8 cellular contexts compared by ENCODE assay signal in the genomic region with DNA sequence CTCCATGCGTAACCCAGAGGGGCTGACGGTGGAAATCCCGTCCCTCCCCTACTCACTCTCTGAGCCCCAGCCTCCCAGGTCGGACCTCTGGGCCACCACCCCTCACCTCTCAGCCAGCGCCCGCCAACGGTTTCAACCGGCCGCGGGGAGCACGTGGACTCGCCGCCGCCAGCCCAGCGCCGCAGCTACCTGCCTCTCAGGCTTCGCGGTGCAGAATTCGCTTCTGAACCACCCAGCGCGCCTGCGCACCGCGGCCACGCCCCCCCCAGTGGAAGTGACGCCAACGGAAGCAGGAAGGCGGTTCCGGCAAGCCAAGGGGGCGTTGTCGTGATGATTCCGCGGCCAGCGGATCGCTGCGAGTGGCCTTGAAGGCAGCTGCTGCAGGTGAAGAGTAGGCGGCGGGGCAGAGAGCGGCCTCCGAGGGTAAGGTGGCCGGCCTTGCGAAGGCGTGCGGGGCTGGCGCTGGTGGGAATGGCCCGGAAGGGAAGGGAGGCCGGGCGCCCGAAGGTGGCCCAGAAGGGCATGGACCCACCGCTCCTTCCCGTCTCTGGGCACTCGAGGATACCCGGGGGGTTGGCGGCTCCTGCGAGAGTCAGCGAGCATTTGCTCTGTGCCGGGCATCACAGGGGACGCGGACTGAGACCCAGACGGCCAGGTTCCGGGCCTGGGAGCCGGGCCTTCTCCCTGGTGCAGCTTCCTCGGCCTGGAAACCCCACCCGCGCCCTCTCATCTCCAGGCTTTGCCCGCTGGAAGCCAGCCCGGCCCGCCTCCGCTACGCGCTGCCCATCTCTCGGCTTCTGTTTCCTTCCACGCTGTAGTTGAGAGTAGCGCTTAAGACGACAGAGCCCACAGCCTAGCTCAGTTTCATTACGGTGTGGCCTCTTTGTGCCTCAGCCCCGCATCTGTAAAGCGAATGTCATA. TPM values are rescaled to one million over a fixed set of nuclear protein-coding genes. Genes with fewer than 3 reads are reported as not detected.
A peak's percentile ranks its signal among the peaks of the same experiment; 100 is the strongest.
DNase-seq lines count a peak whose midpoint lies in the region; ATAC-seq and TF ChIP-seq lines count a peak whose summit lies in the region.

A gene with protein sequence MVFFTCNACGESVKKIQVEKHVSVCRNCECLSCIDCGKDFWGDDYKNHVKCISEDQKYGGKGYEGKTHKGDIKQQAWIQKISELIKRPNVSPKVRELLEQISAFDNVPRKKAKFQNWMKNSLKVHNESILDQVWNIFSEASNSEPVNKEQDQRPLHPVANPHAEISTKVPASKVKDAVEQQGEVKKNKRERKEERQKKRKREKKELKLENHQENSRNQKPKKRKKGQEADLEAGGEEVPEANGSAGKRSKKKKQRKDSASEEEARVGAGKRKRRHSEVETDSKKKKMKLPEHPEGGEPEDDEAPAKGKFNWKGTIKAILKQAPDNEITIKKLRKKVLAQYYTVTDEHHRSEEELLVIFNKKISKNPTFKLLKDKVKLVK (minus strand): TSS at position 225 of the 921 bp plus-strand sequence. CDS start 6,412 bp downstream, outside the sequence.
A gene with protein sequence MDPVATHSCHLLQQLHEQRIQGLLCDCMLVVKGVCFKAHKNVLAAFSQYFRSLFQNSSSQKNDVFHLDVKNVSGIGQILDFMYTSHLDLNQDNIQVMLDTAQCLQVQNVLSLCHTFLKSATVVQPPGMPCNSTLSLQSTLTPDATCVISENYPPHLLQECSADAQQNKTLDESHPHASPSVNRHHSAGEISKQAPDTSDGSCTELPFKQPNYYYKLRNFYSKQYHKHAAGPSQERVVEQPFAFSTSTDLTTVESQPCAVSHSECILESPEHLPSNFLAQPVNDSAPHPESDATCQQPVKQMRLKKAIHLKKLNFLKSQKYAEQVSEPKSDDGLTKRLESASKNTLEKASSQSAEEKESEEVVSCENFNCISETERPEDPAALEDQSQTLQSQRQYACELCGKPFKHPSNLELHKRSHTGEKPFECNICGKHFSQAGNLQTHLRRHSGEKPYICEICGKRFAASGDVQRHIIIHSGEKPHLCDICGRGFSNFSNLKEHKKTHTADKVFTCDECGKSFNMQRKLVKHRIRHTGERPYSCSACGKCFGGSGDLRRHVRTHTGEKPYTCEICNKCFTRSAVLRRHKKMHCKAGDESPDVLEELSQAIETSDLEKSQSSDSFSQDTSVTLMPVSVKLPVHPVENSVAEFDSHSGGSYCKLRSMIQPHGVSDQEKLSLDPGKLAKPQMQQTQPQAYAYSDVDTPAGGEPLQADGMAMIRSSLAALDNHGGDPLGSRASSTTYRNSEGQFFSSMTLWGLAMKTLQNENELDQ (plus strand): TSS at position 322 of the 921 bp plus-strand sequence. CDS start 9,695 bp downstream, outside the sequence.

- POLR2A ChIA-PET in CD4-positive, alpha-beta T cell (lab: Charles Lee), result interaction anchor here (0.6 to 1.5 kb wide), 4 partner anchors 21 to 252 kb away, joined by 3 to 16 read pairs (median 5); a partner anchor contains a TSS
- POLR2A ChIA-PET in activated CD8-positive, alpha-beta T cell treated with anti-CD3 and anti-CD28 coated beads for 36 hours (lab: Charles Lee), result interaction anchor here (1.0 to 1.6 kb wide), 3 partner anchors 9 to 42 kb away, joined by 3 to 5 read pairs (median 3); a partner anchor contains a TSS

- intact Hi-C loops in CD4-positive, alpha-beta T cell (cut with DNase I, micrococcal nuclease), result loop anchor here (1.0 to 5.0 kb wide), 4 partner anchors 42 to 251 kb away; a partner anchor contains a TSS
- intact Hi-C loops in activated CD8-positive, alpha-beta T cell treated with anti-CD3 and anti-CD28 coated beads for 36 hours (cut with micrococcal nuclease), result loop anchor here (2.0 kb wide), 1 partner anchor 45 kb away; no protein-coding TSS in a partner anchor
- intact Hi-C loops in lower lobe of right lung (cut with DNase I), result no loop called here

- peak within 1 kb of the TSS; percentile 92 for H3K27ac Mint-ChIP-seq in CD4-positive, alpha-beta T cell
- peak within 1 kb of the TSS; percentile 89 for H3K27ac Mint-ChIP-seq in activated CD8-positive, alpha-beta T cell treated with anti-CD3 and anti-CD28 coated beads for 36 hours

- H3K4me1 ChIP-seq in lower lobe of right lung, result peaks cover 23% of the 10 kb centered on the region

- CTCF ChIA-PET in CD4-positive, alpha-beta T cell (lab: Charles Lee), result interaction anchor here (0.8 to 1.5 kb wide), 2 partner anchors 13 to 30 kb away, joined by 3 to 10 read pairs; no protein-coding TSS in a partner anchor
- CTCF ChIA-PET in activated CD8-positive, alpha-beta T cell treated with anti-CD3 and anti-CD28 coated beads for 36 hours (lab: Charles Lee), result no interaction called here

- H3K4me3 ChIP-seq in lower lobe of right lung, result peak within 1 kb of the TSS; percentile 99

- peak; percentile 92 for ATAC-seq in CD4-positive, alpha-beta T cell (ENCODE audit: poor library complexity)
- ATAC-seq in GM19372 (IDR thresholded peaks at IDR 0.05; ENCODE audit: low read depth, unreplicated experiment), result peak; percentile 90
- ATAC-seq in HG03521 (IDR thresholded peaks at IDR 0.05; ENCODE audit: unreplicated experiment), result peak; percentile 82
- ATAC-seq in activated CD8-positive, alpha-beta T cell treated with anti-CD3 and anti-CD28 coated beads for 36 hours, result peak; percentile 93
- ATAC-seq in lower lobe of right lung, result peak; percentile 99 to 100

- no peaks in the 10 kb centered on the region for H3K27me3 ChIP-seq in CD4-positive, alpha-beta T cell (ENCODE audit: control insufficient read depth, insufficient read depth, low read length)
- no peaks in the 10 kb centered on the region for H3K27me3 ChIP-seq in lower lobe of right lung (ENCODE audit: low read depth)

- peak within 1 kb of the TSS; percentile 55 for H3K27ac ChIP-seq in CD4-positive, alpha-beta T cell (ENCODE audit: low read depth, low read length)
- H3K27ac ChIP-seq in lower lobe of right lung, result peak within 1 kb of the TSS; percentile 80

- peaks cover 12% of the 10 kb centered on the region for H3K36me3 ChIP-seq in lower lobe of right lung

- no peak for TF ChIP-seq CTCF in CD4-positive, alpha-beta T cell (IDR thresholded peaks at IDR 0.05)
- no peak for TF ChIP-seq CTCF in activated CD8-positive, alpha-beta T cell treated with anti-CD3 and anti-CD28 coated beads for 36 hours (IDR thresholded peaks at IDR 0.05)
- no peak for TF ChIP-seq CTCF in lower lobe of right lung (IDR thresholded peaks at IDR 0.05)

- peak within 1 kb of the TSS; percentile 98 for H3K4me3 Mint-ChIP-seq in CD4-positive, alpha-beta T cell
- peak within 1 kb of the TSS; percentile 94 for H3K4me3 Mint-ChIP-seq in activated CD8-positive, alpha-beta T cell treated with anti-CD3 and anti-CD28 coated beads for 36 hours

- no peaks in the 10 kb centered on the region for H3K9me3 Mint-ChIP-seq in CD4-positive, alpha-beta T cell
- H3K9me3 Mint-ChIP-seq in activated CD8-positive, alpha-beta T cell treated with anti-CD3 and anti-CD28 coated beads for 36 hours, result no peaks in the 10 kb centered on the region

- H3K36me3 Mint-ChIP-seq in CD4-positive, alpha-beta T cell (ENCODE audit: low read depth), result peaks cover 46% of the 10 kb centered on the region
- peaks cover 25% of the 10 kb centered on the region for H3K36me3 Mint-ChIP-seq in activated CD8-positive, alpha-beta T cell treated with anti-CD3 and anti-CD28 coated beads for 36 hours (ENCODE audit: low read depth)

- H3K27me3 Mint-ChIP-seq in CD4-positive, alpha-beta T cell, result no peaks in the 10 kb centered on the region
- no peaks in the 10 kb centered on the region for H3K27me3 Mint-ChIP-seq in activated CD8-positive, alpha-beta T cell treated with anti-CD3 and anti-CD28 coated beads for 36 hours

- peaks cover 65% of the 10 kb centered on the region for H3K4me1 Mint-ChIP-seq in CD4-positive, alpha-beta T cell (ENCODE audit: low read depth)
- H3K4me1 Mint-ChIP-seq in activated CD8-positive, alpha-beta T cell treated with anti-CD3 and anti-CD28 coated beads for 36 hours (ENCODE audit: low read depth), result peaks cover 45% of the 10 kb centered on the region

- H3K9me3 ChIP-seq in CD4-positive, alpha-beta T cell (ENCODE audit: control insufficient read depth, low read length), result no peaks in the 10 kb centered on the region
- no peaks in the 10 kb centered on the region for H3K9me3 ChIP-seq in lower lobe of right lung

- peak; percentile 94 to 98 (median 96) for DNase-seq in CD4-positive, alpha-beta T cell
- peak; percentile 89 for DNase-seq in NCI-H82 (lab: John Stamatoyannopoulos, UW)
- DNase-seq in activated CD8-positive, alpha-beta T cell treated with anti-CD3 and anti-CD28 coated beads for 36 hours, result peak; percentile 96
- DNase-seq in ecto neural progenitor cell (ENCODE audit: low spot score), result peak; percentile 98
- DNase-seq in lower lobe of right lung, result peak; percentile 94
- DNase-seq in stimulated activated CD4-positive, alpha-beta T cell treated with anti-CD3 and anti-CD28 coated beads, Interleukin-4, amount 100 ng/mL, for 48 hours (ENCODE audit: low read depth in 2 of 2), result peak; percentile 93 to 94

RNA-seq across cellular contexts. Expression of the first gene that starts in this region (rescaled TPM):
- 10 to 100 TPM; 13.8 to 13.9 TPM for total RNA-seq in CD4-positive, alpha-beta T cell
- 10 to 100 TPM; 69.4 to 78.4 TPM for total RNA-seq in activated CD8-positive, alpha-beta T cell treated with anti-CD3 and anti-CD28 coated beads for 36 hours
- 18.0 TPM for total RNA-seq in lower lobe of right lung

RNA-seq across cellular contexts. Expression of the second gene that starts in this region (rescaled TPM):
- 1 to 10 TPM; 6.6 to 8.8 TPM for total RNA-seq in CD4-positive, alpha-beta T cell
- total RNA-seq in activated CD8-positive, alpha-beta T cell treated with anti-CD3 and anti-CD28 coated beads for 36 hours, result 1 to 10 TPM; 4.8 to 6.3 TPM
- total RNA-seq in lower lobe of right lung, result 4.9 TPM

Comparison
In these comparisons a context has a peak if more than half of its experiments do, and no peak if none do; other contexts are left out.
1. Peak in every context shown above with its lines: DNase-seq, ATAC-seq, H3K4me3 ChIP-seq and H3K27ac ChIP-seq.